23 cellular contexts compared by ENCODE assay signal in the genomic region with DNA sequence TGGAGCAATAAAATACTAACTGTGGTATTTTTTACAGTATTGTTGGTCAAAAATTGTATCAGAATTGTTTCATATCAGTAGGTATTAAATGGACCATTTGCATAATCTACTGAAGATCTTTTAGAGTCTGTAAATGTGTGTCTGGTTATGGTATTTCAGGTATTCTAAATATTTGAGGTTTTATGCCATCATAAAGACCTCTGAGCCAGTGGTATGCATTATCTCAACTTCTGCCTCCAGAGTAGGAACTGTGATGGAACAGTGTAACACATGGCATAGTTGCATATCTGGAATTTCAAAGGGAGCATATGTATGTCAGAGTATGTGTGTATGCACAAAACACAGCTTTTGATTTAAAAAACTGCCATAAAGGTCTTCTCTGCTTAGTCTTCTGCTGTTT. TPM values are rescaled to one million over a fixed set of nuclear protein-coding genes. Genes with fewer than 3 reads are reported as not detected.
DNase-seq lines count a peak whose midpoint lies in the region; ATAC-seq and TF ChIP-seq lines count a peak whose summit lies in the region.
"Had no signal": no experiment of that assay in that cellular context is flagged by ENCODE, and none has a peak within 500 bp of the region (broad histone marks: within the 10 kb centered on the region; RNA-seq: fewer than 3 reads in every experiment).

No MANE protein-coding gene starts in this region.

- peak overlapping the region in 32 of 59 donors; percentile 7 to 83 (median 60) for H3K27ac ChIP-seq in dorsolateral prefrontal cortex
- H3K27ac ChIP-seq: cardiac muscle cell, prostate gland, skin epidermis had no signal

- no peak for TF ChIP-seq CTCF in dorsolateral prefrontal cortex (IDR thresholded peaks at IDR 0.05 in 54 of 56, conservative IDR thresholded peaks at IDR 0.05 in 2 of 56; ENCODE audit: low read depth in 1 of 56, partially characterized antibody in 56 of 56)

- ATAC-seq in GM21737 (IDR thresholded peaks at IDR 0.05; ENCODE audit: unreplicated experiment): no peak
- ATAC-seq: mucosa of descending colon; stimulated activated memory B cell treated with anti-CD40 and anti-IgM and Interleukin-4, amounts not matched to agents 10 μg/mL and 1 μg/mL and 100 μg/mL, for 72 hours had no signal

- no peaks in the 10 kb centered on the region for H3K27me3 ChIP-seq in dorsolateral prefrontal cortex
- H3K27me3 ChIP-seq: cardiac muscle cell, MG63 had no signal

- intact Hi-C loops in dorsolateral prefrontal cortex (cut with DNase I): loop anchor here in 1 of 2 donors (10.0 kb wide), 1 partner anchor 163 kb away; no protein-coding TSS in a partner anchor
- intact Hi-C loops in posterior cingulate gyrus (cut with DNase I): no loop called here

- H3K4me3 ChIP-seq in dorsolateral prefrontal cortex: no peak overlapping the region
- H3K4me3 ChIP-seq: cardiac muscle cell, MG63, mucosa of descending colon, prostate gland, skin epidermis had no signal

- DNase-seq in EH (ENCODE audit: low read depth) (peak; percentile 66), M059J (ENCODE audit: low read depth) (peak; percentile 53), dorsolateral prefrontal cortex (no peak), non-pigmented ciliary epithelial cell (ENCODE audit: low read depth) (peak; percentile 22), amygdala (lab: John Stamatoyannopoulos, UW) (no peak), HUDEP-2 (lab: John Stamatoyannopoulos, UW; ENCODE audit: unreplicated experiment in 76 of 76) (no peak), posterior cingulate gyrus (no peak)
- DNase-seq: activated B cell treated with CpG ODN at 0.5 μM for 24 hours; activated CD4-positive, alpha-beta T cell treated with anti-CD3 and anti-CD28 coated beads, Interleukin-2, amount 50 U/mL, for 4 hours; activated CD8-positive, alpha-beta memory T cell treated with anti-CD3 and anti-CD28 coated beads, Interleukin-2, amount 50 U/mL, for 48 hours; activated naive CD8-positive, alpha-beta T cell treated with anti-CD3 and anti-CD28 coated beads for 36 hours; CD4-positive, alpha-beta memory T cell; MG63; mucosa of descending colon; NCI-H1436; NCI-H526 treated with DMSO at 0.1 percent for 48 hours; T-helper 9 cell had no signal

RNA-seq across cellular contexts. Expression of gene GREB1L, which starts 15.4 kb away (rescaled TPM):
- total RNA-seq in M059J (2014; rRNA removed; shearing (Covaris generic)): 3.9 and 8.9 TPM in 2 replicates
- total RNA-seq in dorsolateral prefrontal cortex: 10 to 100 TPM in 32 of 120 experiments, 1 to 10 TPM in 88; 2.6 to 22.9 (median 7.8) TPM
- total RNA-seq: activated B cell treated with CpG ODN at 0.5 μM for 24 hours; activated naive CD8-positive, alpha-beta T cell treated with anti-CD3 and anti-CD28 coated beads for 36 hours; activated T-helper 2 cell treated with anti-CD3 and anti-CD28 coated beads, Interferon-gamma antibody, Interleukin-2, Interleukin-4, amounts not matched to agents 10 μg/mL and 5 μg/mL and 100 μg/mL, durations not matched to agents 14 hours and 24 hours and 36 hours; CD4-positive, alpha-beta memory T cell had no signal

Comparison
In these comparisons a context has a peak if more than half of its experiments do, and no peak if none do; other contexts are left out.
1. DNase-seq: peak in EH (single experiment), M059J (single experiment) and non-pigmented ciliary epithelial cell (single experiment); none in dorsolateral prefrontal cortex (0 of 10), amygdala (0 of 56), HUDEP-2 (0 of 76) and posterior cingulate gyrus (0 of 10).